Comparison of ENCODE assay signal across 19 cellular contexts in the genomic region with DNA sequence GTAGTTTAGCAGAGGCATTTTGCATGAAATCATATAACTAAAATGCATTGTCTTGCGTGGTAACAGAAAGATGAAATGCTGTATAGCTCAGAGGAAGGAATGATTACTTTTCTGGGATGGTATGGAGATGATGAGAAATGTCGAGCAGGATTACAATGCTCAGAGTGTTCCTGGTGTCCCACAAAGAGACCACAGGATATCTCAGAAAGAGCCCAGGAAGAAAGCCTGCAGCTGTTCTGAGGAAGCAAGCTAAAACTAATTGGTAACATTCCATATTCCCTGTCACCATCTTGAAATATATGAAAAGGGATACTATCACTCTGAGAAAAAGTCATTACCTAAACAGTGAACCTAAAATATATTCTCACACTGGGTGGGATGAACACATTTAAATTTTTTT.
"Had no signal": no experiment of that assay in that cellular context is flagged by ENCODE, and none has a peak within 500 bp of the region (broad histone marks: within the 10 kb centered on the region; RNA-seq: fewer than 3 reads in every experiment).

No MANE protein-coding gene starts in this region.

- H3K4me1 ChIP-seq: esophagus muscularis mucosa, foreskin keratinocyte, gastrocnemius medialis, heart right ventricle, left lung, lower lobe of right lung had no signal

- H3K27ac ChIP-seq: coronary artery, dorsolateral prefrontal cortex, esophagus muscularis mucosa, foreskin keratinocyte, gastrocnemius medialis, heart right ventricle, left lung, lower lobe of right lung had no signal

- H3K9me3 ChIP-seq: esophagus muscularis mucosa, gastrocnemius medialis, heart right ventricle, left lung, lower lobe of right lung, mucosa of descending colon had no signal

- H3K36me3 Mint-ChIP-seq: mesothelial cell of epicardium had no signal

- H3K4me3 ChIP-seq: coronary artery, dorsolateral prefrontal cortex, esophagus muscularis mucosa, gastrocnemius medialis, heart right ventricle, left lung, lower lobe of right lung, mucosa of descending colon had no signal

- H3K4me3 Mint-ChIP-seq: mesothelial cell of epicardium had no signal

- H3K9me3 Mint-ChIP-seq: mesothelial cell of epicardium had no signal

- H3K27ac Mint-ChIP-seq: mesothelial cell of epicardium had no signal

- H3K27me3 ChIP-seq: dorsolateral prefrontal cortex, esophagus muscularis mucosa, foreskin keratinocyte, gastrocnemius medialis, heart right ventricle, left lung had no signal

- H3K4me1 Mint-ChIP-seq: mesothelial cell of epicardium had no signal

- ATAC-seq: foreskin keratinocyte, gastrocnemius medialis, heart right ventricle, left cardiac atrium, left lung, left ventricle myocardium superior, lower lobe of right lung, mucosa of descending colon had no signal

- DNase-seq: dermis blood vessel endothelial cell; dorsolateral prefrontal cortex; effector CD4-positive, alpha-beta T cell; effector memory CD4-positive, alpha-beta T cell; foreskin keratinocyte; gastrocnemius medialis; glutamatergic neuron; head of caudate nucleus; heart right ventricle; hippocampal formation; left cardiac atrium; left lung; left ventricle myocardium superior; lower lobe of right lung; mesenchymal stem cell; mucosa of descending colon had no signal

- H3K36me3 ChIP-seq: esophagus muscularis mucosa, gastrocnemius medialis, heart right ventricle, left lung, lower lobe of right lung had no signal
